In genomic region chr9:105066265-105066865, GRCh38 we compare ENCODE assay signal across 16 cellular contexts.
DNase-seq lines count a peak whose midpoint lies in the region; ATAC-seq and TF ChIP-seq lines count a peak whose summit lies in the region.
"Had no signal": no experiment of that assay in that cellular context is flagged by ENCODE, and none has a peak within 500 bp of the region (broad histone marks: within the 10 kb centered on the region; RNA-seq: fewer than 3 reads in every experiment).

No MANE protein-coding gene starts in this region.

- peaks cover 18% of the 10 kb centered on the region for H3K36me3 Mint-ChIP-seq in HFFc6 (ENCODE audit: low read depth)
- H3K36me3 Mint-ChIP-seq in stimulated activated naive B cell treated with anti-CD40 and anti-IgM and Interleukin-4, amounts not matched to agents 10 μg/mL and 1 μg/mL and 100 μg/mL, for 72 hours: peaks cover 0 to 2% of the 10 kb centered on the region in 2 donors
- H3K36me3 Mint-ChIP-seq in stimulated activated memory B cell treated with anti-CD40 and anti-IgM and Interleukin-4, amounts not matched to agents 10 μg/mL and 1 μg/mL and 100 μg/mL, for 72 hours: no peaks in the 10 kb centered on the region
- H3K36me3 Mint-ChIP-seq: activated naive CD8-positive, alpha-beta T cell; CD4-positive, alpha-beta memory T cell; immature natural killer cell had no signal

- no peak overlapping the region for H3K4me3 ChIP-seq in epithelial cell of esophagus (ENCODE audit: low read length)
- H3K4me3 ChIP-seq: GM12878, vagina had no signal

- H3K4me1 Mint-ChIP-seq in HFFc6 (ENCODE audit: low read depth): peaks cover 71% of the 10 kb centered on the region
- H3K4me1 Mint-ChIP-seq in stimulated activated naive B cell treated with anti-CD40 and anti-IgM and Interleukin-4, amounts not matched to agents 10 μg/mL and 1 μg/mL and 100 μg/mL, for 72 hours: peaks cover 19 to 20% of the 10 kb centered on the region in 2 donors
- H3K4me1 Mint-ChIP-seq in stimulated activated memory B cell treated with anti-CD40 and anti-IgM and Interleukin-4, amounts not matched to agents 10 μg/mL and 1 μg/mL and 100 μg/mL, for 72 hours: peaks cover 17% of the 10 kb centered on the region

- ATAC-seq in stimulated activated naive B cell treated with anti-CD40 and anti-IgM and Interleukin-4, amounts not matched to agents 10 μg/mL and 1 μg/mL and 100 μg/mL, for 72 hours (replicated peaks): no peak
- no peak for ATAC-seq in stimulated activated memory B cell treated with anti-CD40 and anti-IgM and Interleukin-4, amounts not matched to agents 10 μg/mL and 1 μg/mL and 100 μg/mL, for 72 hours
- ATAC-seq: GM12878; HCT116; stimulated activated effector memory CD8-positive, alpha-beta T cell treated with anti-CD3 and anti-CD28 coated beads, Interleukin-12 subunit alpha, Interleukin-12 subunit beta, amount 100 ng/mL, for 72 hours had no signal

- peak overlapping the region; percentile 9; the same call in 1 of the 2 replicates for H3K27ac Mint-ChIP-seq in HFFc6
- peak overlapping the region; percentile 14 for H3K27ac Mint-ChIP-seq in stimulated activated naive B cell treated with anti-CD40 and anti-IgM and Interleukin-4, amounts not matched to agents 10 μg/mL and 1 μg/mL and 100 μg/mL, for 72 hours
- no peak overlapping the region for H3K27ac Mint-ChIP-seq in stimulated activated memory B cell treated with anti-CD40 and anti-IgM and Interleukin-4, amounts not matched to agents 10 μg/mL and 1 μg/mL and 100 μg/mL, for 72 hours
- H3K27ac Mint-ChIP-seq: activated naive CD8-positive, alpha-beta T cell; CD4-positive, alpha-beta memory T cell; immature natural killer cell; stimulated activated effector memory CD8-positive, alpha-beta T cell treated with anti-CD3 and anti-CD28 coated beads, Interleukin-12 subunit alpha, Interleukin-12 subunit beta, amount 100 ng/mL, for 72 hours had no signal

- H3K9me3 Mint-ChIP-seq in HFFc6: peaks cover 13% of the 10 kb centered on the region
- peaks cover 3% of the 10 kb centered on the region in 2 donors for H3K9me3 Mint-ChIP-seq in stimulated activated naive B cell treated with anti-CD40 and anti-IgM and Interleukin-4, amounts not matched to agents 10 μg/mL and 1 μg/mL and 100 μg/mL, for 72 hours
- H3K9me3 Mint-ChIP-seq in stimulated activated memory B cell treated with anti-CD40 and anti-IgM and Interleukin-4, amounts not matched to agents 10 μg/mL and 1 μg/mL and 100 μg/mL, for 72 hours: no peaks in the 10 kb centered on the region
- H3K9me3 Mint-ChIP-seq: immature natural killer cell; stimulated activated effector memory CD8-positive, alpha-beta T cell treated with anti-CD3 and anti-CD28 coated beads, Interleukin-12 subunit alpha, Interleukin-12 subunit beta, amount 100 ng/mL, for 72 hours had no signal

- TF ChIP-seq CTCF in HFFc6 (IDR thresholded peaks at IDR 0.05) (no peak), RWPE1 (conservative IDR thresholded peaks at IDR 0.05; ENCODE audit: low read depth) (no peak), epithelial cell of esophagus (IDR thresholded peaks at IDR 0.05; ENCODE audit: insufficient read depth, low read depth, low read length, missing control alignments) (no peak)

- CTCF ChIA-PET in RWPE1 (lab: Yijun Ruan, JAX): interaction anchor here (0.6 to 1.9 kb wide), 3 partner anchors 140 to 203 kb away, joined by 3 to 6 read pairs (median 4); no protein-coding TSS in a partner anchor

- peaks cover 5% of the 10 kb centered on the region for H3K27me3 Mint-ChIP-seq in HFFc6 (ENCODE audit: insufficient read depth)
- H3K27me3 Mint-ChIP-seq in stimulated activated naive B cell treated with anti-CD40 and anti-IgM and Interleukin-4, amounts not matched to agents 10 μg/mL and 1 μg/mL and 100 μg/mL, for 72 hours: peaks cover 13 to 20% of the 10 kb centered on the region in 2 donors
- peaks cover 41% of the 10 kb centered on the region for H3K27me3 Mint-ChIP-seq in stimulated activated memory B cell treated with anti-CD40 and anti-IgM and Interleukin-4, amounts not matched to agents 10 μg/mL and 1 μg/mL and 100 μg/mL, for 72 hours
- H3K27me3 Mint-ChIP-seq: activated naive CD8-positive, alpha-beta T cell had no signal

- POLR2A ChIA-PET in RWPE1 (lab: Yijun Ruan, JAX; ENCODE audit: low non-redundant PET): no interaction called here

- DNase-seq in HFFc6 (no peak), RWPE1 (ENCODE audit: low spot score) (no peak), epithelial cell of esophagus (ENCODE audit: low read depth) (peak; percentile 77), Ammon's horn (ENCODE audit: low spot score) (no peak)
- DNase-seq in stimulated activated naive B cell treated with anti-CD40 and anti-IgM and Interleukin-4, amounts not matched to agents 10 μg/mL and 1 μg/mL and 100 μg/mL, for 72 hours: no peak
- no peak for DNase-seq in stimulated activated naive CD4-positive, alpha-beta T cell treated with Interleukin-2 at 50 U/mL for 16 hours (lab: John Stamatoyannopoulos, UW)
- DNase-seq: CD4-positive, alpha-beta memory T cell; immature natural killer cell; NCI-H1930; NCI-H526 had no signal

- no peak overlapping the region for H3K4me3 Mint-ChIP-seq in HFFc6
- no peak overlapping the region for H3K4me3 Mint-ChIP-seq in stimulated activated naive B cell treated with anti-CD40 and anti-IgM and Interleukin-4, amounts not matched to agents 10 μg/mL and 1 μg/mL and 100 μg/mL, for 72 hours
- no peak overlapping the region for H3K4me3 Mint-ChIP-seq in stimulated activated memory B cell treated with anti-CD40 and anti-IgM and Interleukin-4, amounts not matched to agents 10 μg/mL and 1 μg/mL and 100 μg/mL, for 72 hours
- H3K4me3 Mint-ChIP-seq: activated naive CD8-positive, alpha-beta T cell; CD4-positive, alpha-beta memory T cell; immature natural killer cell; stimulated activated effector memory CD8-positive, alpha-beta T cell treated with anti-CD3 and anti-CD28 coated beads, Interleukin-12 subunit alpha, Interleukin-12 subunit beta, amount 100 ng/mL, for 72 hours had no signal

- H3K27ac ChIP-seq in RWPE1: peak overlapping the region; percentile 98
- H3K27ac ChIP-seq: vagina had no signal
